In genomic region chr3:40308725-40309438, GRCh38 we compare ENCODE assay signal across 8 cellular contexts. TPM values are rescaled to one million over a fixed set of nuclear protein-coding genes. Genes with fewer than 3 reads are reported as not detected.
DNase-seq lines count a peak whose midpoint lies in the region; ATAC-seq and TF ChIP-seq lines count a peak whose summit lies in the region.

No MANE protein-coding gene starts in this region.

- ATAC-seq in effector memory CD8-positive, alpha-beta T cell (replicated peaks): no peak
- no peak for ATAC-seq in natural killer cell treated with Interleukin-12 subunit alpha and Interleukin-12 subunit beta and Interleukin-15 and Interleukin-18, amount 100 ng/mL, for 72 hours
- ATAC-seq in HG03521 (IDR thresholded peaks at IDR 0.05; ENCODE audit: unreplicated experiment): no peak

- peak; percentile 1 for DNase-seq in NCI-H1694 treated with DMSO at 0.1 percent for 48 hours (lab: John Stamatoyannopoulos, UW)
- no peak for DNase-seq in NCI-H1694 (lab: John Stamatoyannopoulos, UW)
- no peak for DNase-seq in effector memory CD8-positive, alpha-beta T cell
- DNase-seq in natural killer cell treated with Interleukin-12 subunit alpha and Interleukin-12 subunit beta and Interleukin-15 and Interleukin-18, amount 100 ng/mL, for 72 hours (ENCODE audit: low spot score): no peak
- no peak for DNase-seq in NCI-H2081 (lab: John Stamatoyannopoulos, UW)
- no peak for DNase-seq in NCI-H510A treated with DMSO at 0.1 percent for 48 hours (lab: John Stamatoyannopoulos, UW)

- H3K36me3 Mint-ChIP-seq in effector memory CD8-positive, alpha-beta T cell (ENCODE audit: insufficient read depth): peaks cover 45% of the 10 kb centered on the region
- H3K36me3 Mint-ChIP-seq in natural killer cell treated with Interleukin-12 subunit alpha and Interleukin-12 subunit beta and Interleukin-15 and Interleukin-18, amount 100 ng/mL, for 72 hours: peaks cover 5% of the 10 kb centered on the region

- peak overlapping the region; percentile 98 to 99 for H3K4me3 Mint-ChIP-seq in effector memory CD8-positive, alpha-beta T cell
- peak overlapping the region; percentile 100 for H3K4me3 Mint-ChIP-seq in natural killer cell treated with Interleukin-12 subunit alpha and Interleukin-12 subunit beta and Interleukin-15 and Interleukin-18, amount 100 ng/mL, for 72 hours

- peak overlapping the region; percentile 98 to 99 for H3K27ac Mint-ChIP-seq in effector memory CD8-positive, alpha-beta T cell
- H3K27ac Mint-ChIP-seq in natural killer cell treated with Interleukin-12 subunit alpha and Interleukin-12 subunit beta and Interleukin-15 and Interleukin-18, amount 100 ng/mL, for 72 hours: peak overlapping the region; percentile 96 to 97

- H3K4me2 ChIP-seq in Loucy (ENCODE audit: low read depth, low read length, poor library complexity, severe bottlenecking): peak overlapping the region; percentile 92

- H3K9me2 ChIP-seq in Loucy (replicated peaks; ENCODE audit: low read depth, low read length): no peaks in the 10 kb centered on the region

- peak overlapping the region; percentile 95 for H3K9ac ChIP-seq in Loucy (ENCODE audit: low read depth, low read length, poor library complexity, severe bottlenecking)

- no peaks in the 10 kb centered on the region for H3K9me3 ChIP-seq in Loucy (ENCODE audit: insufficient read depth, low read depth, low read length)

- H3K79me2 ChIP-seq in Loucy (ENCODE audit: insufficient read depth, low read length): peaks cover 41% of the 10 kb centered on the region

- H3K4me1 Mint-ChIP-seq in effector memory CD8-positive, alpha-beta T cell (ENCODE audit: low read depth in 2 of 2): peaks cover 8 to 14% of the 10 kb centered on the region in 2 donors
- H3K4me1 Mint-ChIP-seq in natural killer cell treated with Interleukin-12 subunit alpha and Interleukin-12 subunit beta and Interleukin-15 and Interleukin-18, amount 100 ng/mL, for 72 hours (ENCODE audit: low read depth in 2 of 2): peaks cover 6 to 18% of the 10 kb centered on the region in 2 donors

- H3K4me3 ChIP-seq in Loucy (ENCODE audit: low read length, poor library complexity, severe bottlenecking): peak overlapping the region; percentile 90

- peak overlapping the region; percentile 94 for H2AFZ ChIP-seq in Loucy (ENCODE audit: low read length)

- peaks cover 33% of the 10 kb centered on the region for H3K4me1 ChIP-seq in Loucy (ENCODE audit: insufficient read depth, low read length, poor library complexity, severe bottlenecking)

- no peaks in the 10 kb centered on the region for H3F3A ChIP-seq in Loucy (ENCODE audit: low read depth)

- no peak for TF ChIP-seq CTCF in Loucy (conservative IDR thresholded peaks at IDR 0.05; ENCODE audit: low read length)

- peaks cover 29% of the 10 kb centered on the region for H4K20me1 ChIP-seq in Loucy (ENCODE audit: insufficient read depth, low read length, poor library complexity, severe bottlenecking)

- H3K27me3 ChIP-seq in Loucy (ENCODE audit: insufficient read depth, low read length, poor library complexity, severe bottlenecking): no peaks in the 10 kb centered on the region

- H3K27me3 Mint-ChIP-seq in effector memory CD8-positive, alpha-beta T cell: no peaks in the 10 kb centered on the region
- no peaks in the 10 kb centered on the region for H3K27me3 Mint-ChIP-seq in natural killer cell treated with Interleukin-12 subunit alpha and Interleukin-12 subunit beta and Interleukin-15 and Interleukin-18, amount 100 ng/mL, for 72 hours

- H3K36me3 ChIP-seq in Loucy (ENCODE audit: insufficient read depth, low read length): peaks cover 9% of the 10 kb centered on the region; the same call in 1 of the 2 replicates

- no peaks in the 10 kb centered on the region for H3K9me3 Mint-ChIP-seq in effector memory CD8-positive, alpha-beta T cell
- no peaks in the 10 kb centered on the region for H3K9me3 Mint-ChIP-seq in natural killer cell treated with Interleukin-12 subunit alpha and Interleukin-12 subunit beta and Interleukin-15 and Interleukin-18, amount 100 ng/mL, for 72 hours

RNA-seq across cellular contexts. Expression of gene EIF1B, which starts 0.6 kb away (rescaled TPM):
- total RNA-seq in natural killer cell treated with Interleukin-12 subunit alpha and Interleukin-12 subunit beta and Interleukin-15 and Interleukin-18, amount 100 ng/mL, for 72 hours: 10 to 100 TPM; 33.3 to 45.3 TPM
